ENCODE assay signal across 8 cellular contexts in the genomic region with DNA sequence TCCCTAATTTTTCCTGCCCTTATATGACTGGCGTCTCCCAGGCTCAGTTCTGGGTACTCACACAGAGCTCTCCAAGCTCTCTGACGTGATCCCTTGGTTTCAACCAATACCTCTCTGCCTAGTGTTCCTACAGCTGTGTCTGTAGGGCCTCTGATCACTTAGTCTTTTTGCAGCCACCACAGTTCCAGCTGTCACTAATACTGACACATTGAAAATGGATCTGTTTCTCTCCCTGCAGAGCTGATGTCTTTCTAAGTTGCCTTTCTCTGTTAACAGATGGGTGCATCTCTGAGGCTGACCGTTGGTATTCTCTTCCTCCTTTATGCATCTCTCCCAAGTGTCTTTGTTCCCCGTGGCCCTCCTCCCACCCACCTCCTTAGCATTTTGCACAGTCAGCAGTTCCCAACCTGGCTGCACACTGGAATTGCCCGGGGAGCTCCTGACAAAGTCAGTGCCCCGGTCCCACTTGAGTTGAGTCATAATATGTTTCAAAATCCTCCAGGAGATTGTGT.
DNase-seq lines count a peak whose midpoint lies in the region; ATAC-seq and TF ChIP-seq lines count a peak whose summit lies in the region.

No MANE protein-coding gene starts in this region.

- no peaks in the 10 kb centered on the region for H3K9me3 ChIP-seq in HUES64 (ENCODE audit: insufficient read depth, low read depth, low read length)
- H3K9me3 ChIP-seq in endocrine pancreas (ENCODE audit: control insufficient read depth, low read length), result no peaks in the 10 kb centered on the region
- H3K9me3 ChIP-seq in trophoblast cell (ENCODE audit: insufficient read depth, low read depth, low read length), result no peaks in the 10 kb centered on the region
- H3K9me3 ChIP-seq in Peyer's patch, result no peaks in the 10 kb centered on the region

- H2AK5ac ChIP-seq in trophoblast cell (ENCODE audit: low read length), result no peak overlapping the region

- no peaks in the 10 kb centered on the region for H3K27me3 Mint-ChIP-seq in activated naive CD8-positive, alpha-beta T cell treated with anti-CD3 and anti-CD28 coated beads, Interleukin-2, amount 50 U/mL, for 24 hours

- H3K27ac ChIP-seq in HUES64 (ENCODE audit: low read depth, low read length) (peak overlapping the region; percentile 27; the same call in 1 of the 2 replicates), trophoblast cell (ENCODE audit: low read depth, low read length) (no peak overlapping the region), Peyer's patch (peak overlapping the region in 1 of 4 donors; percentile 8)

- H3K27me3 ChIP-seq in HUES64 (ENCODE audit: insufficient read depth, low read length) (no peaks in the 10 kb centered on the region), endocrine pancreas (ENCODE audit: control insufficient read depth, insufficient read depth, low read length) (no peaks in the 10 kb centered on the region), trophoblast cell (ENCODE audit: insufficient read depth, low read length) (no peaks in the 10 kb centered on the region), Peyer's patch (no peaks in the 10 kb centered on the region)

- H3K4me2 ChIP-seq in trophoblast cell (ENCODE audit: low read length), result no peak overlapping the region

- H3K9ac ChIP-seq in HUES64 (ENCODE audit: low read depth, low read length) (no peak overlapping the region), endocrine pancreas (ENCODE audit: control insufficient read depth, insufficient read depth, low read length) (no peak overlapping the region), trophoblast cell (ENCODE audit: low read length) (no peak overlapping the region)

- no peaks in the 10 kb centered on the region for H3K79me2 ChIP-seq in trophoblast cell (ENCODE audit: control insufficient read depth, insufficient read depth, low read length, poor library complexity)

- peak overlapping the region; percentile 39 for H3K4ac ChIP-seq in trophoblast cell (ENCODE audit: low read depth, low read length)

- H3K9me3 Mint-ChIP-seq in activated naive CD8-positive, alpha-beta T cell treated with anti-CD3 and anti-CD28 coated beads, Interleukin-2, amount 50 U/mL, for 24 hours, result no peaks in the 10 kb centered on the region

- H4K91ac ChIP-seq in trophoblast cell (ENCODE audit: low read depth, low read length), result no peak overlapping the region

- DNase-seq in trophoblast cell (no peak), DMS53 (lab: John Stamatoyannopoulos, UW) (no peak), Peyer's patch (no peak), KG1 (lab: John Stamatoyannopoulos, UW) (no peak)
- DNase-seq in activated naive CD8-positive, alpha-beta T cell treated with anti-CD3 and anti-CD28 coated beads, Interleukin-2, amount 50 U/mL, for 24 hours, result no peak

- H3K4me1 Mint-ChIP-seq in activated naive CD8-positive, alpha-beta T cell treated with anti-CD3 and anti-CD28 coated beads, Interleukin-2, amount 50 U/mL, for 24 hours, result peaks cover 50% of the 10 kb centered on the region

- H3K14ac ChIP-seq in trophoblast cell (ENCODE audit: low read length), result peak overlapping the region; percentile 21

- H3K4me1 ChIP-seq in HUES64 (ENCODE audit: insufficient read depth, low read length) (peaks cover 26% of the 10 kb centered on the region), endocrine pancreas (ENCODE audit: control insufficient read depth, insufficient read depth, low read length) (peaks cover 25% of the 10 kb centered on the region), trophoblast cell (ENCODE audit: control insufficient read depth in 1 of 2, insufficient read depth in 2 of 2, low read length in 2 of 2) (peaks cover 7 to 11% of the 10 kb centered on the region in 2 experiments), Peyer's patch (peaks cover 0 to 21% (median 0%) of the 10 kb centered on the region in 4 donors)

- no peak overlapping the region for H2BK12ac ChIP-seq in trophoblast cell (ENCODE audit: low read length)

- H2BK5ac ChIP-seq in trophoblast cell (ENCODE audit: low read depth, low read length, poor library complexity), result no peak overlapping the region

- peaks cover 6% of the 10 kb centered on the region for H3K36me3 Mint-ChIP-seq in activated naive CD8-positive, alpha-beta T cell treated with anti-CD3 and anti-CD28 coated beads, Interleukin-2, amount 50 U/mL, for 24 hours (ENCODE audit: low read depth)

- H4K8ac ChIP-seq in trophoblast cell (ENCODE audit: low read depth, low read length), result no peak overlapping the region

- TF ChIP-seq POLR2A in Peyer's patch (IDR thresholded peaks at IDR 0.05), result no peak

- no peak for TF ChIP-seq CTCF in Peyer's patch (IDR thresholded peaks at IDR 0.05)

- ATAC-seq in GM19468 (IDR thresholded peaks at IDR 0.05; ENCODE audit: extremely low read depth, unreplicated experiment), result peak; percentile 29
- no peak for ATAC-seq in activated naive CD8-positive, alpha-beta T cell treated with anti-CD3 and anti-CD28 coated beads, Interleukin-2, amount 50 U/mL, for 24 hours

- H3K79me1 ChIP-seq in trophoblast cell (ENCODE audit: low read length), result no peaks in the 10 kb centered on the region

- WGBS in HUES64, result 41% methylated on average over 6 of the region's 6 CpGs
- WGBS in trophoblast cell (ENCODE audit: extremely low coverage, insufficient coverage, insufficient read length), result no CpG with 5 or more reads among the region's 6 CpGs

- H3K4me3 ChIP-seq in HUES64 (ENCODE audit: low read length) (no peak overlapping the region), endocrine pancreas (ENCODE audit: control insufficient read depth, insufficient read depth, low read length) (peak overlapping the region; percentile 19), trophoblast cell (ENCODE audit: low read depth, low read length) (no peak overlapping the region), Peyer's patch (no peak overlapping the region)

- no peak overlapping the region for H2AFZ ChIP-seq in trophoblast cell (ENCODE audit: insufficient read depth, low read length, poor library complexity)

- no peak overlapping the region for H3K27ac Mint-ChIP-seq in activated naive CD8-positive, alpha-beta T cell treated with anti-CD3 and anti-CD28 coated beads, Interleukin-2, amount 50 U/mL, for 24 hours

- peak overlapping the region; percentile 29 for H3K18ac ChIP-seq in trophoblast cell (ENCODE audit: low read length)

- no peak overlapping the region for H4K12ac ChIP-seq in trophoblast cell (ENCODE audit: low read depth, low read length)

- no peak overlapping the region for H3K4me3 Mint-ChIP-seq in activated naive CD8-positive, alpha-beta T cell treated with anti-CD3 and anti-CD28 coated beads, Interleukin-2, amount 50 U/mL, for 24 hours

- peak overlapping the region; percentile 31 for H2BK120ac ChIP-seq in trophoblast cell (ENCODE audit: insufficient read depth, low read length, poor library complexity)

- H3K23ac ChIP-seq in trophoblast cell (ENCODE audit: low read length), result no peak overlapping the region

- H3K36me3 ChIP-seq in HUES64 (ENCODE audit: insufficient read depth, low read length), result no peaks in the 10 kb centered on the region
- no peaks in the 10 kb centered on the region for H3K36me3 ChIP-seq in endocrine pancreas (ENCODE audit: control insufficient read depth, insufficient read depth, low read length)
- H3K36me3 ChIP-seq in trophoblast cell (ENCODE audit: control insufficient read depth in 1 of 2, insufficient read depth in 2 of 2, low read length in 2 of 2), result no peaks in the 10 kb centered on the region
- no peaks in the 10 kb centered on the region for H3K36me3 ChIP-seq in Peyer's patch
